ENCODE assay signal across 8 cellular contexts in the genomic region with DNA sequence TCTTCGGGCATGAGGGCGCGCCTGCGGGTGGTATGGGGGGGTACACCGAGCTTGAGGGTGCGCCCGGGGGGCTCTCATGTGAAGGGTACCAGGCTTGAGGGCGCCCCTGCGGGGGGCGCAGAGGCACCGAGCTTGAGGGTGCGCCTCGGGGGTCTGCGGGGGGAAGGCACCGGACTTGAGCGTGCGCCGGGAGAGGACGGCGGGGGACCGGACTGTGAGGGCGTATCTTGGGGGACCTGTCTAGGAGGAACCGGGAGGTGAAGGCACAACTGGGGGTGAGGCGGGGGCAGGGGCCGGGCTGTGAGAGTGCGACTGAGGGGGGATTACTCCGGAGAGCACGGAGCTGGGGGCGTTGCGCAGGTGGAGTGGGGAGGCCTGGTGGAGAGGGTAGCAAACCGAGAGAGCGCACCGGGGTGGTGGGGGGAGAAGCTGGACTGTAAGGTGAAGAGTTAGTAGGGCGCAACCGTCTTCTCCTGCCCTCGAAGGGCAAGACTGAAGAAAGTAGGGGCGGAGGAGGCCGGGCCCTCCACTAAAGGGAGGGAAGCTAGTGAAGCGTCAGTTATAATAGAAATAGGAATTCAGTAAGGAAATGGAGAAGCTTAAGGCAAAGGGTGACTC. TPM values are rescaled to one million over a fixed set of nuclear protein-coding genes. Genes with fewer than 3 reads are reported as not detected.
DNase-seq lines count a peak whose midpoint lies in the region; ATAC-seq, FAIRE-seq and TF ChIP-seq lines count a peak whose summit lies in the region.

No MANE protein-coding gene starts in this region.

- 32% methylated on average over 18 of the region's 39 CpGs for WGBS in A549 (ENCODE audit: missing lambda C conversion rate)

- H3K4me3 ChIP-seq in A549 (peak overlapping the region; percentile 69), endocrine pancreas (ENCODE audit: control insufficient read depth, insufficient read depth, low read length) (peak overlapping the region; percentile 70), mucosa of rectum (ENCODE audit: low read length in 2 of 2) (peak overlapping the region; percentile 82 to 94)

- H3K4me2 ChIP-seq in A549 = peak overlapping the region; percentile 91

- ATAC-seq in A549 = peak; percentile 24 to 31; a peak in 4 of 6 replicates
- peak; percentile 9 for ATAC-seq in HG03045 (IDR thresholded peaks at IDR 0.05; ENCODE audit: unreplicated experiment)

- peaks cover 16% of the 10 kb centered on the region for H3K4me1 Mint-ChIP-seq in activated CD4-positive, alpha-beta memory T cell treated with anti-CD3 and anti-CD28 coated beads for 36 hours (ENCODE audit: low read depth)

- H3K9ac ChIP-seq in endocrine pancreas (ENCODE audit: control insufficient read depth, insufficient read depth, low read length) (peak overlapping the region; percentile 90), mucosa of rectum (ENCODE audit: low read depth in 1 of 2, low read length in 2 of 2) (peak overlapping the region; percentile 95 to 99)

- CTCF ChIA-PET in A549 (lab: Yijun Ruan, JAX) = interaction anchor here (0.6 to 3.9 kb wide), 14 partner anchors 10 to 353 kb away, joined by 3 to 18 read pairs (median 4); a partner anchor contains a TSS
- CTCF ChIA-PET in activated CD4-positive, alpha-beta memory T cell treated with anti-CD3 and anti-CD28 coated beads for 36 hours (lab: Charles Lee) = interaction anchor here (0.9 to 7.1 kb wide), 14 partner anchors 11 to 165 kb away, joined by 3 to 51 read pairs (median 6); a partner anchor contains a TSS

- peak overlapping the region; percentile 99 for H3K27ac Mint-ChIP-seq in activated CD4-positive, alpha-beta memory T cell treated with anti-CD3 and anti-CD28 coated beads for 36 hours

- peaks cover 17% of the 10 kb centered on the region for H3K4me1 ChIP-seq in A549
- no peaks in the 10 kb centered on the region for H3K4me1 ChIP-seq in endocrine pancreas (ENCODE audit: control insufficient read depth, insufficient read depth, low read length)
- H3K4me1 ChIP-seq in mucosa of rectum (ENCODE audit: control insufficient read depth in 2 of 2, insufficient read depth in 2 of 2, low read length in 2 of 2) = peaks cover 5 to 10% of the 10 kb centered on the region in 2 donors

- H3K9me3 ChIP-seq in A549 = no peaks in the 10 kb centered on the region
- H3K9me3 ChIP-seq in endocrine pancreas (ENCODE audit: control insufficient read depth, low read length) = no peaks in the 10 kb centered on the region
- no peaks in the 10 kb centered on the region for H3K9me3 ChIP-seq in mucosa of rectum (ENCODE audit: control insufficient read depth in 2 of 2, low read length in 2 of 2)

- H3K36me3 ChIP-seq in endocrine pancreas (ENCODE audit: control insufficient read depth, insufficient read depth, low read length) (no peaks in the 10 kb centered on the region), mucosa of rectum (ENCODE audit: control insufficient read depth in 2 of 2, insufficient read depth in 2 of 2, low read length in 2 of 2) (no peaks in the 10 kb centered on the region)

- no peaks in the 10 kb centered on the region for H3K27me3 Mint-ChIP-seq in activated CD4-positive, alpha-beta memory T cell treated with anti-CD3 and anti-CD28 coated beads for 36 hours

- peak; percentile 15; the same call in 1 of the 2 replicates for TF ChIP-seq POLR2A in A549 (IDR thresholded peaks at IDR 0.05; ENCODE audit: low read length)

- TF ChIP-seq EP300 in A549 (IDR thresholded peaks at IDR 0.05) = no peak

- intact Hi-C loops in activated CD4-positive, alpha-beta memory T cell treated with anti-CD3 and anti-CD28 coated beads for 36 hours (cut with micrococcal nuclease) = loop anchor here (1.0 to 5.0 kb wide), 4 partner anchors 91 to 225 kb away; a partner anchor contains a TSS

- H3K27me3 ChIP-seq in endocrine pancreas (ENCODE audit: control insufficient read depth, insufficient read depth, low read length) (no peaks in the 10 kb centered on the region), mucosa of rectum (ENCODE audit: control insufficient read depth in 2 of 2, insufficient read depth in 2 of 2, low read length in 2 of 2) (no peaks in the 10 kb centered on the region)

- DNase-seq in A549 (ENCODE audit: low read depth in 1 of 2, low spot score in 1 of 2) (peak; percentile 7 to 10), substantia nigra (lab: John Stamatoyannopoulos, UW) (peak in 19 of 49 donors; percentile 10 to 56 (median 36)), SHP77 treated with DMSO at 0.1 percent for 48 hours (lab: John Stamatoyannopoulos, UW) (no peak), NCI-H345 (lab: John Stamatoyannopoulos, UW) (no peak)
- DNase-seq in activated CD4-positive, alpha-beta memory T cell treated with anti-CD3 and anti-CD28 coated beads for 36 hours = peak; percentile 55

- POLR2A ChIA-PET in A549 (lab: Yijun Ruan, JAX) = interaction anchor here (0.5 to 1.7 kb wide), 5 partner anchors 104 to 390 kb away, joined by 3 to 10 read pairs (median 5); a partner anchor contains a TSS
- POLR2A ChIA-PET in activated CD4-positive, alpha-beta memory T cell treated with anti-CD3 and anti-CD28 coated beads for 36 hours (lab: Charles Lee) = interaction anchor here (0.8 to 6.2 kb wide), 20 partner anchors 11 to 266 kb away, joined by 3 to 87 read pairs (median 6); a partner anchor contains a TSS

- TF ChIP-seq RAD21 in A549 (conservative IDR thresholded peaks at IDR 0.05 in 1 of 2, IDR thresholded peaks at IDR 0.05 in 1 of 2) = no peak

- no peak for FAIRE-seq in A549 (lab: Jason Lieb, UNC)

- no peak for TF ChIP-seq CTCF in A549 (IDR thresholded peaks at IDR 0.05)

- H3K27ac ChIP-seq in A549 (peak overlapping the region; percentile 100), mucosa of rectum (ENCODE audit: low read depth in 2 of 2, low read length in 2 of 2) (peak overlapping the region; percentile 99), substantia nigra (ENCODE audit: low read depth, low read length, poor library complexity, severe bottlenecking) (peak overlapping the region; percentile 100)

- H3K9me3 Mint-ChIP-seq in activated CD4-positive, alpha-beta memory T cell treated with anti-CD3 and anti-CD28 coated beads for 36 hours = no peaks in the 10 kb centered on the region

- H3K4me3 Mint-ChIP-seq in activated CD4-positive, alpha-beta memory T cell treated with anti-CD3 and anti-CD28 coated beads for 36 hours = peak overlapping the region; percentile 94

- peaks cover 25% of the 10 kb centered on the region for H3K36me3 Mint-ChIP-seq in activated CD4-positive, alpha-beta memory T cell treated with anti-CD3 and anti-CD28 coated beads for 36 hours

TF ChIP-seq in A549, 52 proteins besides CTCF, POLR2A, EP300 and RAD21:
- TF ChIP-seq FOSL2 (IDR thresholded peaks at IDR 0.05) = no peak
- no peak for TF ChIP-seq FOSL2 (CRISPR knock-in tag; IDR thresholded peaks at IDR 0.05)
- no peak for TF ChIP-seq NFE2L2 (conservative IDR thresholded peaks at IDR 0.05; ENCODE audit: low read length)
- TF ChIP-seq TFCP2L1 (CRISPR knock-in tag; IDR thresholded peaks at IDR 0.05) = no peak
- TF ChIP-seq, protein P1, sequence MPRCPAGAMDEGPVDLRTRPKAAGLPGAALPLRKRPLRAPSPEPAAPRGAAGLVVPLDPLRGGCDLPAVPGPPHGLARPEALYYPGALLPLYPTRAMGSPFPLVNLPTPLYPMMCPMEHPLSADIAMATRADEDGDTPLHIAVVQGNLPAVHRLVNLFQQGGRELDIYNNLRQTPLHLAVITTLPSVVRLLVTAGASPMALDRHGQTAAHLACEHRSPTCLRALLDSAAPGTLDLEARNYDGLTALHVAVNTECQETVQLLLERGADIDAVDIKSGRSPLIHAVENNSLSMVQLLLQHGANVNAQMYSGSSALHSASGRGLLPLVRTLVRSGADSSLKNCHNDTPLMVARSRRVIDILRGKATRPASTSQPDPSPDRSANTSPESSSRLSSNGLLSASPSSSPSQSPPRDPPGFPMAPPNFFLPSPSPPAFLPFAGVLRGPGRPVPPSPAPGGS (IDR thresholded peaks at IDR 0.05) = no peak
- TF ChIP-seq, protein P2, sequence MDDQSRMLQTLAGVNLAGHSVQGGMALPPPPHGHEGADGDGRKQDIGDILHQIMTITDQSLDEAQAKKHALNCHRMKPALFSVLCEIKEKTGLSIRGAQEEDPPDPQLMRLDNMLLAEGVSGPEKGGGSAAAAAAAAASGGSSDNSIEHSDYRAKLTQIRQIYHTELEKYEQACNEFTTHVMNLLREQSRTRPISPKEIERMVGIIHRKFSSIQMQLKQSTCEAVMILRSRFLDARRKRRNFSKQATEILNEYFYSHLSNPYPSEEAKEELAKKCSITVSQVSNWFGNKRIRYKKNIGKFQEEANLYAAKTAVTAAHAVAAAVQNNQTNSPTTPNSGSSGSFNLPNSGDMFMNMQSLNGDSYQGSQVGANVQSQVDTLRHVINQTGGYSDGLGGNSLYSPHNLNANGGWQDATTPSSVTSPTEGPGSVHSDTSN (IDR thresholded peaks at IDR 0.05) = no peak
- TF ChIP-seq MAFK (IDR thresholded peaks at IDR 0.05; ENCODE audit: partially characterized antibody) = no peak
- TF ChIP-seq, protein P3, sequence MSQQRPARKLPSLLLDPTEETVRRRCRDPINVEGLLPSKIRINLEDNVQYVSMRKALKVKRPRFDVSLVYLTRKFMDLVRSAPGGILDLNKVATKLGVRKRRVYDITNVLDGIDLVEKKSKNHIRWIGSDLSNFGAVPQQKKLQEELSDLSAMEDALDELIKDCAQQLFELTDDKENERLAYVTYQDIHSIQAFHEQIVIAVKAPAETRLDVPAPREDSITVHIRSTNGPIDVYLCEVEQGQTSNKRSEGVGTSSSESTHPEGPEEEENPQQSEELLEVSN (IDR thresholded peaks at IDR 0.05; ENCODE audit: borderline replicate concordance, low read depth) = no peak
- TF ChIP-seq CEBPB (IDR thresholded peaks at IDR 0.05) = no peak
- no peak for TF ChIP-seq HEYL (CRISPR knock-in tag; IDR thresholded peaks at IDR 0.05)

RNA-seq across cellular contexts. Expression of a gene that starts 1.1 kb away (rescaled TPM):
- polyA plus RNA-seq in A549 (2011; rRNA removed) (41.4 and 43.8 TPM in 2 replicates), A549 (2017; fragmentation: RNase III; extraction: RNeasy Plus Mini Kit Qiagen cat#74134 plus additional on column Dnase treatment) (35.1 to 37.7 TPM (median 36.3 TPM) in 3 replicates)
- polyA plus RNA-seq in A549 (2012; cell fraction: cytosol; rRNA removed) = 3.2 and 4.6 TPM in 2 replicates
- polyA plus RNA-seq in A549 (2012; cell fraction: nucleus; rRNA removed) = 3.1 and 5.9 TPM in 2 replicates
- 70.5 and 78.4 TPM in 2 replicates for polyA minus RNA-seq in A549 (2011; rRNA and poly(A)+ RNA removed)
- 100 to 1,000 TPM; 175 to 180 TPM for total RNA-seq in activated CD4-positive, alpha-beta memory T cell treated with anti-CD3 and anti-CD28 coated beads for 36 hours

Comparison
In these comparisons a context has a peak if more than half of its experiments do, and no peak if none do; other contexts are left out.
1. DNase-seq: peak in A549 (2 of 2) and activated CD4-positive, alpha-beta memory T cell treated with anti-CD3 and anti-CD28 coated beads for 36 hours (single experiment); none in SHP77 treated with DMSO at 0.1 percent for 48 hours (single experiment) and NCI-H345 (single experiment).
2. Peak in every context shown above with its lines, with median percentiles within 50 percentile points of each other: H3K27ac ChIP-seq and H3K4me3 ChIP-seq.